12 cellular contexts compared by ENCODE assay signal in genomic region chr13:98172570-98173405, GRCh38. TPM values are rescaled to one million over a fixed set of nuclear protein-coding genes. Genes with fewer than 3 reads are reported as not detected.
A peak's percentile ranks its signal among the peaks of the same experiment; 100 is the strongest.
DNase-seq lines count a peak whose midpoint lies in the region; ATAC-seq, FAIRE-seq and TF ChIP-seq lines count a peak whose summit lies in the region.
"Had no signal": no experiment of that assay in that cellular context is flagged by ENCODE, and none has a peak within 500 bp of the region (broad histone marks: within the 10 kb centered on the region; RNA-seq: fewer than 3 reads in every experiment).

No MANE protein-coding gene starts in this region.

- TF ChIP-seq CTCF in HCT116 (IDR thresholded peaks at IDR 0.05 in 2 of 3, conservative IDR thresholded peaks at IDR 0.05 in 1 of 3; ENCODE audit: borderline replicate concordance in 1 of 3, insufficient read depth in 1 of 3, low read depth in 2 of 3, low read length in 2 of 3) = no peak
- no peak for TF ChIP-seq CTCF in keratinocyte (optimal IDR thresholded peaks at IDR 0.05 in 1 of 3, IDR thresholded peaks at IDR 0.05 in 1 of 3, conservative IDR thresholded peaks at IDR 0.05 in 1 of 3; ENCODE audit: extremely low read depth in 1 of 3, insufficient read depth in 2 of 3, low read length in 3 of 3)

- no peak overlapping the region for H3K4me3 Mint-ChIP-seq in activated T-cell treated with anti-CD3 and anti-CD28 coated beads, Interleukin-2, amount 50 U/mL, for 24 hours

- peaks cover 32 to 33% of the 10 kb centered on the region in 2 experiments for H3K4me1 ChIP-seq in HCT116 (ENCODE audit: control insufficient read depth in 1 of 2, insufficient read depth in 2 of 2, low read length in 2 of 2)
- peaks cover 3% of the 10 kb centered on the region for H3K4me1 ChIP-seq in keratinocyte (ENCODE audit: control insufficient read depth, extremely low read depth, insufficient read depth, low read length)

- H3K4me2 ChIP-seq in HCT116 (ENCODE audit: low read length) (peak overlapping the region; percentile 64), keratinocyte (ENCODE audit: control insufficient read depth, extremely low read depth, insufficient read depth, low read depth, low read length) (peak overlapping the region; percentile 45)

- H3K36me3 Mint-ChIP-seq in activated T-cell treated with anti-CD3 and anti-CD28 coated beads, Interleukin-2, amount 50 U/mL, for 24 hours (ENCODE audit: low read depth) = no peaks in the 10 kb centered on the region

- no peaks in the 10 kb centered on the region for H3K9me3 Mint-ChIP-seq in activated T-cell treated with anti-CD3 and anti-CD28 coated beads, Interleukin-2, amount 50 U/mL, for 24 hours

- H3K36me3 ChIP-seq in HCT116 (ENCODE audit: control insufficient read depth in 1 of 2, insufficient read depth in 2 of 2, low read length in 2 of 2) (no peaks in the 10 kb centered on the region), keratinocyte (ENCODE audit: control insufficient read depth in 2 of 2, extremely low read depth in 1 of 2, insufficient read depth in 2 of 2, low read length in 2 of 2) (no peaks in the 10 kb centered on the region)

- H3K9me1 ChIP-seq in keratinocyte (ENCODE audit: control insufficient read depth, extremely low read depth, insufficient read depth, low read length) = no peaks in the 10 kb centered on the region

- no TSS peak for BruUV-seq in HCT116 (replicated peaks; lab: Mats Ljungman, UMichigan)

- H3K79me2 ChIP-seq in HCT116 (ENCODE audit: insufficient read depth, low read length) (peaks cover 3% of the 10 kb centered on the region; the same call in 1 of the 2 replicates), keratinocyte (ENCODE audit: control insufficient read depth, insufficient read depth, low read length) (no peaks in the 10 kb centered on the region)

- intact Hi-C loops in HCT116 (cut with micrococcal nuclease) = no loop called here

- H3K27me3 Mint-ChIP-seq in activated T-cell treated with anti-CD3 and anti-CD28 coated beads, Interleukin-2, amount 50 U/mL, for 24 hours = peaks cover 34% of the 10 kb centered on the region

- H3K27ac Mint-ChIP-seq in activated T-cell treated with anti-CD3 and anti-CD28 coated beads, Interleukin-2, amount 50 U/mL, for 24 hours = no peak overlapping the region

- RAD21 ChIA-PET in HCT116 (lab: Charles Lee; ENCODE audit: low non-redundant PET in 1 of 2, low total read pairs in 2 of 2, uncharacterized antibody in 2 of 2, unreplicated experiment in 2 of 2) = no interaction called here

- no peak overlapping the region for H3K27ac ChIP-seq in HCT116 (ENCODE audit: low read depth, low read length)
- peak overlapping the region; percentile 74 for H3K27ac ChIP-seq in caudate nucleus (ENCODE audit: low read depth, low read length)
- H3K27ac ChIP-seq in keratinocyte (ENCODE audit: control insufficient read depth, insufficient read depth, low read length) = no peak overlapping the region
- peak overlapping the region in 15 of 21 experiments; percentile 8 to 83 (median 56) for H3K27ac ChIP-seq in skin epidermis

- H3K27me3 ChIP-seq in HCT116 (ENCODE audit: insufficient read depth, low read length) (no peaks in the 10 kb centered on the region), keratinocyte (ENCODE audit: control insufficient read depth, extremely low read depth, insufficient read depth, low read length) (no peaks in the 10 kb centered on the region)

- no peaks in the 10 kb centered on the region for H3K9me2 ChIP-seq in HCT116 (ENCODE audit: insufficient read depth)

- DNase-seq in HCT116 (ENCODE audit: low read depth, low spot score) (no peak), caudate nucleus (lab: John Stamatoyannopoulos, UW) (peak in 1 of 61 donors; percentile 14), keratinocyte (ENCODE audit: low read depth, low spot score) (no peak), NCI-H1436 treated with DMSO at 0.1 percent for 48 hours (lab: John Stamatoyannopoulos, UW) (no peak), NOMO-1 treated with dmso at 0.1 percent for 144 hours (lab: John Stamatoyannopoulos, UW; ENCODE audit: unreplicated experiment) (no peak)
- DNase-seq in activated T-cell treated with anti-CD3 and anti-CD28 coated beads, Interleukin-2, amount 50 U/mL, for 24 hours = no peak
- DNase-seq: activated CD8-positive, alpha-beta memory T cell treated with anti-CD3 and anti-CD28 coated beads, Interleukin-2, amount 50 U/mL, for 48 hours; DND-41 had no signal

- no peaks in the 10 kb centered on the region for H4K20me1 ChIP-seq in HCT116 (ENCODE audit: insufficient read depth)
- no peaks in the 10 kb centered on the region for H4K20me1 ChIP-seq in keratinocyte (ENCODE audit: control insufficient read depth, extremely low read depth, insufficient read depth, low read length)

- H3K4me3 ChIP-seq in HCT116 (replicated peaks in 1 of 2; ENCODE audit: low read depth in 1 of 2, low read length in 2 of 2) (no peak overlapping the region), keratinocyte (ENCODE audit: control insufficient read depth in 2 of 3, extremely low read depth in 1 of 3, insufficient read depth in 2 of 3, low read depth in 1 of 3, low read length in 3 of 3) (no peak overlapping the region), skin epidermis (no peak overlapping the region)

- no peak for ATAC-seq in HCT116
- no peak for ATAC-seq in GM19035 (IDR thresholded peaks at IDR 0.05; ENCODE audit: unreplicated experiment)

- no peak for TF ChIP-seq POLR2A in HCT116 (IDR thresholded peaks at IDR 0.05; ENCODE audit: borderline replicate concordance, extremely low read depth, insufficient read depth, insufficient read length)

- H3K9me3 ChIP-seq in HCT116 (ENCODE audit: control insufficient read depth in 1 of 2, insufficient read depth in 1 of 2, low read depth in 1 of 2, low read length in 2 of 2) (no peaks in the 10 kb centered on the region), keratinocyte (ENCODE audit: control insufficient read depth, low read depth, low read length) (no peaks in the 10 kb centered on the region)

- POLR2A ChIA-PET in HCT116 (lab: Charles Lee) = no interaction called here

- H2AFZ ChIP-seq in HCT116 (ENCODE audit: low read depth, low read length, poor library complexity, severe bottlenecking) = no peak overlapping the region
- peak overlapping the region; percentile 46 for H2AFZ ChIP-seq in keratinocyte (ENCODE audit: control insufficient read depth, low read length)

- no peak for TF ChIP-seq RAD21 in HCT116 (IDR thresholded peaks at IDR 0.05; ENCODE audit: low read depth)

- CTCF ChIA-PET in HCT116 (lab: Charles Lee) = no interaction called here

- H3K4me1 Mint-ChIP-seq in activated T-cell treated with anti-CD3 and anti-CD28 coated beads, Interleukin-2, amount 50 U/mL, for 24 hours (ENCODE audit: low read depth) = no peaks in the 10 kb centered on the region

- H3K9ac ChIP-seq in HCT116 (ENCODE audit: low read length) = peak overlapping the region; percentile 26; the same call in 1 of the 2 replicates
- H3K9ac ChIP-seq in keratinocyte (ENCODE audit: control insufficient read depth, extremely low read depth, insufficient read depth, low read length) = no peak overlapping the region

- no peak for FAIRE-seq in keratinocyte (lab: Jason Lieb, UNC)

- dilution Hi-C loops in keratinocyte (cut with MboI; ENCODE audit: extremely low pct_ligation_motif_present, low sequenced_read_pairs) = no loop called here

TF ChIP-seq in HCT116, 20 proteins besides CTCF, POLR2A, EP300 and RAD21:
- TF ChIP-seq ZNF274 (IDR thresholded peaks at IDR 0.05; ENCODE audit: low read depth, low read length) = no peak
- TF ChIP-seq POLR2AphosphoS5 (IDR thresholded peaks at IDR 0.05; ENCODE audit: low read depth, low read length) = no peak
- TF ChIP-seq, protein P1, sequence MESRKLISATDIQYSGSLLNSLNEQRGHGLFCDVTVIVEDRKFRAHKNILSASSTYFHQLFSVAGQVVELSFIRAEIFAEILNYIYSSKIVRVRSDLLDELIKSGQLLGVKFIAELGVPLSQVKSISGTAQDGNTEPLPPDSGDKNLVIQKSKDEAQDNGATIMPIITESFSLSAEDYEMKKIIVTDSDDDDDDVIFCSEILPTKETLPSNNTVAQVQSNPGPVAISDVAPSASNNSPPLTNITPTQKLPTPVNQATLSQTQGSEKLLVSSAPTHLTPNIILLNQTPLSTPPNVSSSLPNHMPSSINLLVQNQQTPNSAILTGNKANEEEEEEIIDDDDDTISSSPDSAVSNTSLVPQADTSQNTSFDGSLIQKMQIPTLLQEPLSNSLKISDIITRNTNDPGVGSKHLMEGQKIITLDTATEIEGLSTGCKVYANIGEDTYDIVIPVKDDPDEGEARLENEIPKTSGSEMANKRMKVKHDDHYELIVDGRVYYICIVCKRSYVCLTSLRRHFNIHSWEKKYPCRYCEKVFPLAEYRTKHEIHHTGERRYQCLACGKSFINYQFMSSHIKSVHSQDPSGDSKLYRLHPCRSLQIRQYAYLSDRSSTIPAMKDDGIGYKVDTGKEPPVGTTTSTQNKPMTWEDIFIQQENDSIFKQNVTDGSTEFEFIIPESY (IDR thresholded peaks at IDR 0.05; ENCODE audit: extremely low read depth, insufficient replicate concordance, low read length) = no peak

RNA-seq across cellular contexts. Expression of gene RNF113B, which starts 4.3 kb away (rescaled TPM):
- total RNA-seq in HCT116 (2021; ENCODE audit: unreplicated experiment) = not detected
- polyA plus RNA-seq in HCT116 (2012) = not detected in 2 replicates
- not detected in 3 replicates for polyA plus RNA-seq in keratinocyte
- not detected for polyA plus RNA-seq in keratinocyte (2011; ENCODE audit: low read depth)
- not detected in 2 replicates for polyA plus RNA-seq in keratinocyte (2011; cell fraction: cytosol; rRNA removed)
- polyA plus RNA-seq in keratinocyte (2011; cell fraction: nucleus; rRNA removed) = not detected in 2 replicates
- polyA plus RNA-seq in keratinocyte (2012; ENCODE audit: low replicate concordance) = not detected in 2 replicates
- not detected in 3 replicates for polyA minus RNA-seq in keratinocyte
- not detected for polyA minus RNA-seq in keratinocyte (2011; cell fraction: cytosol; rRNA and poly(A)+ RNA removed)
- polyA minus RNA-seq in keratinocyte (2011; cell fraction: nucleus; rRNA and poly(A)+ RNA removed) = not detected in 2 replicates
- total RNA-seq: glomerular endothelial cell, RPMI7951 had no signal

RNA-seq across cellular contexts. Expression of gene FARP1, which starts 29.9 kb away (rescaled TPM):
- total RNA-seq in HCT116 (2021; ENCODE audit: unreplicated experiment) = 30.5 TPM
- 20.4 and 22.2 TPM in 2 replicates for polyA plus RNA-seq in HCT116 (2012)
- polyA plus RNA-seq in keratinocyte = 5.7 to 23.1 TPM (median 10.3 TPM) in 3 replicates
- 18.7 TPM for polyA plus RNA-seq in keratinocyte (2011; ENCODE audit: low read depth)
- 13.6 and 21.2 TPM in 2 replicates for polyA plus RNA-seq in keratinocyte (2011; cell fraction: cytosol; rRNA removed)
- 17.6 and 22.6 TPM in 2 replicates for polyA plus RNA-seq in keratinocyte (2011; cell fraction: nucleus; rRNA removed)
- 8.1 and 26.4 TPM in 2 replicates for polyA plus RNA-seq in keratinocyte (2012; ENCODE audit: low replicate concordance)
- 15.6 to 19.5 TPM (median 19.4 TPM) in 3 replicates for polyA minus RNA-seq in keratinocyte
- 22.3 TPM for polyA minus RNA-seq in keratinocyte (2011; cell fraction: cytosol; rRNA and poly(A)+ RNA removed)
- 15.7 and 33.5 TPM in 2 replicates for polyA minus RNA-seq in keratinocyte (2011; cell fraction: nucleus; rRNA and poly(A)+ RNA removed)

Comparison
In these comparisons a context has a peak if more than half of its experiments do, and no peak if none do; other contexts are left out.
1. H3K27ac ChIP-seq: peak in caudate nucleus (single experiment) and skin epidermis (15 of 21); none in HCT116 (single experiment) and keratinocyte (single experiment).